Comparison of ENCODE assay signal across 1 cellular context in the genomic region with DNA sequence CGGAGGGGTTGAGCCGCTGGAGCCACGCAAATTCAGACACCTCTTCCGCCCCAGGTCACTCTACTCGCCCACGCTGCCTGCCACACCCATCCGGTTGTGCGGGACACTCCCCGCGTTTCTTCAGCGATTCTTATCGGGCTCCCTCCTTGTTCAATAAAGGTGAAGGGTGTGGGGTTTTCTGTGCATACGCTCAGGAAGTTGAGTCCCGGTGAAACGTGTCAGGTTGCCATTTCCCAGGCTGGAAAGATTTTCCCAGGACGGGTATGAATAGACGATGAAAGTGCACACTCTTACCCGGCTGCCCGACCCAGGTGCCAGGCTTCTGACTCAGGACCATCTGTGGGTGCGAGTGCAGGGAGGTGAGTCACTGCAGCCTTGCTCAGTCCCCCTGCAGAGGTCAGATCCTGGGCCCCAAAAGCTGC.
TF ChIP-seq lines count a peak whose summit lies in the region.

No MANE protein-coding gene starts in this region.

TF ChIP-seq in IMR-90, 13 proteins besides CTCF, POLR2A, EP300 and RAD21:
- TF ChIP-seq FOS (IDR thresholded peaks at IDR 0.05; ENCODE audit: low read depth, low read length) (peak; percentile 41; the same call in 1 of the 2 replicates), RCOR1 (IDR thresholded peaks at IDR 0.05; ENCODE audit: insufficient replicate concordance, low read length) (no peak), CEBPB (IDR thresholded peaks at IDR 0.05; ENCODE audit: low read depth, low read length) (no peak), MAZ (IDR thresholded peaks at IDR 0.05; ENCODE audit: borderline replicate concordance, low read depth, low read length) (no peak), RFX5 (IDR thresholded peaks at IDR 0.05; ENCODE audit: low read depth, low read length) (no peak), MAFK (IDR thresholded peaks at IDR 0.05; ENCODE audit: low read depth, low read length) (no peak)
- TF ChIP-seq, protein P1, sequence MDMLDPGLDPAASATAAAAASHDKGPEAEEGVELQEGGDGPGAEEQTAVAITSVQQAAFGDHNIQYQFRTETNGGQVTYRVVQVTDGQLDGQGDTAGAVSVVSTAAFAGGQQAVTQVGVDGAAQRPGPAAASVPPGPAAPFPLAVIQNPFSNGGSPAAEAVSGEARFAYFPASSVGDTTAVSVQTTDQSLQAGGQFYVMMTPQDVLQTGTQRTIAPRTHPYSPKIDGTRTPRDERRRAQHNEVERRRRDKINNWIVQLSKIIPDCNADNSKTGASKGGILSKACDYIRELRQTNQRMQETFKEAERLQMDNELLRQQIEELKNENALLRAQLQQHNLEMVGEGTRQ (IDR thresholded peaks at IDR 0.05; ENCODE audit: low read depth, low read length), result no peak
- TF ChIP-seq, protein P2, sequence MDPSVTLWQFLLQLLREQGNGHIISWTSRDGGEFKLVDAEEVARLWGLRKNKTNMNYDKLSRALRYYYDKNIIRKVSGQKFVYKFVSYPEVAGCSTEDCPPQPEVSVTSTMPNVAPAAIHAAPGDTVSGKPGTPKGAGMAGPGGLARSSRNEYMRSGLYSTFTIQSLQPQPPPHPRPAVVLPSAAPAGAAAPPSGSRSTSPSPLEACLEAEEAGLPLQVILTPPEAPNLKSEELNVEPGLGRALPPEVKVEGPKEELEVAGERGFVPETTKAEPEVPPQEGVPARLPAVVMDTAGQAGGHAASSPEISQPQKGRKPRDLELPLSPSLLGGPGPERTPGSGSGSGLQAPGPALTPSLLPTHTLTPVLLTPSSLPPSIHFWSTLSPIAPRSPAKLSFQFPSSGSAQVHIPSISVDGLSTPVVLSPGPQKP (IDR thresholded peaks at IDR 0.05; ENCODE audit: borderline replicate concordance, low read depth, low read length), result no peak
TF ChIP-seq in IMR-90: peak in this region for 1.
